In genomic region chr16:28910046-28911031, GRCh38 we compare ENCODE assay signal across 1 cellular context.
TF ChIP-seq lines count a peak whose summit lies in the region.

No MANE protein-coding gene starts in this region.

TF ChIP-seq in SK-N-SH, 30 proteins besides CTCF, POLR2A, EP300 and RAD21 (continued from another document):
- TF ChIP-seq, protein P1, sequence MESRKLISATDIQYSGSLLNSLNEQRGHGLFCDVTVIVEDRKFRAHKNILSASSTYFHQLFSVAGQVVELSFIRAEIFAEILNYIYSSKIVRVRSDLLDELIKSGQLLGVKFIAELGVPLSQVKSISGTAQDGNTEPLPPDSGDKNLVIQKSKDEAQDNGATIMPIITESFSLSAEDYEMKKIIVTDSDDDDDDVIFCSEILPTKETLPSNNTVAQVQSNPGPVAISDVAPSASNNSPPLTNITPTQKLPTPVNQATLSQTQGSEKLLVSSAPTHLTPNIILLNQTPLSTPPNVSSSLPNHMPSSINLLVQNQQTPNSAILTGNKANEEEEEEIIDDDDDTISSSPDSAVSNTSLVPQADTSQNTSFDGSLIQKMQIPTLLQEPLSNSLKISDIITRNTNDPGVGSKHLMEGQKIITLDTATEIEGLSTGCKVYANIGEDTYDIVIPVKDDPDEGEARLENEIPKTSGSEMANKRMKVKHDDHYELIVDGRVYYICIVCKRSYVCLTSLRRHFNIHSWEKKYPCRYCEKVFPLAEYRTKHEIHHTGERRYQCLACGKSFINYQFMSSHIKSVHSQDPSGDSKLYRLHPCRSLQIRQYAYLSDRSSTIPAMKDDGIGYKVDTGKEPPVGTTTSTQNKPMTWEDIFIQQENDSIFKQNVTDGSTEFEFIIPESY (IDR thresholded peaks at IDR 0.05; ENCODE audit: borderline replicate concordance, low read depth): no peak
- TF ChIP-seq, protein P2, sequence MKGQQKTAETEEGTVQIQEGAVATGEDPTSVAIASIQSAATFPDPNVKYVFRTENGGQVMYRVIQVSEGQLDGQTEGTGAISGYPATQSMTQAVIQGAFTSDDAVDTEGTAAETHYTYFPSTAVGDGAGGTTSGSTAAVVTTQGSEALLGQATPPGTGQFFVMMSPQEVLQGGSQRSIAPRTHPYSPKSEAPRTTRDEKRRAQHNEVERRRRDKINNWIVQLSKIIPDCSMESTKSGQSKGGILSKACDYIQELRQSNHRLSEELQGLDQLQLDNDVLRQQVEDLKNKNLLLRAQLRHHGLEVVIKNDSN (IDR thresholded peaks at IDR 0.05; ENCODE audit: borderline replicate concordance, low read depth): no peak
- peak; percentile 46; the same call in 1 of the 2 replicates for TF ChIP-seq FOSL2 (IDR thresholded peaks at IDR 0.05; ENCODE audit: borderline replicate concordance, low read depth)
- TF ChIP-seq CHD2 (IDR thresholded peaks at IDR 0.05; ENCODE audit: low read length, partially characterized antibody): no peak
- TF ChIP-seq JUND (IDR thresholded peaks at IDR 0.05): peak; percentile 34; the same call in 1 of the 2 replicates
- TF ChIP-seq RXRA (IDR thresholded peaks at IDR 0.05; ENCODE audit: borderline replicate concordance, low read depth): no peak; the same call in 1 of the 2 replicates
- no peak for TF ChIP-seq TCF12 (IDR thresholded peaks at IDR 0.05)
- no peak for TF ChIP-seq NFIC (IDR thresholded peaks at IDR 0.05; ENCODE audit: borderline replicate concordance)
- no peak for TF ChIP-seq SMC3 (IDR thresholded peaks at IDR 0.05; ENCODE audit: low read depth, low read length)
- no peak for TF ChIP-seq POLR2AphosphoS5 (IDR thresholded peaks at IDR 0.05; ENCODE audit: low read depth, low read length)
